In the genomic region with DNA sequence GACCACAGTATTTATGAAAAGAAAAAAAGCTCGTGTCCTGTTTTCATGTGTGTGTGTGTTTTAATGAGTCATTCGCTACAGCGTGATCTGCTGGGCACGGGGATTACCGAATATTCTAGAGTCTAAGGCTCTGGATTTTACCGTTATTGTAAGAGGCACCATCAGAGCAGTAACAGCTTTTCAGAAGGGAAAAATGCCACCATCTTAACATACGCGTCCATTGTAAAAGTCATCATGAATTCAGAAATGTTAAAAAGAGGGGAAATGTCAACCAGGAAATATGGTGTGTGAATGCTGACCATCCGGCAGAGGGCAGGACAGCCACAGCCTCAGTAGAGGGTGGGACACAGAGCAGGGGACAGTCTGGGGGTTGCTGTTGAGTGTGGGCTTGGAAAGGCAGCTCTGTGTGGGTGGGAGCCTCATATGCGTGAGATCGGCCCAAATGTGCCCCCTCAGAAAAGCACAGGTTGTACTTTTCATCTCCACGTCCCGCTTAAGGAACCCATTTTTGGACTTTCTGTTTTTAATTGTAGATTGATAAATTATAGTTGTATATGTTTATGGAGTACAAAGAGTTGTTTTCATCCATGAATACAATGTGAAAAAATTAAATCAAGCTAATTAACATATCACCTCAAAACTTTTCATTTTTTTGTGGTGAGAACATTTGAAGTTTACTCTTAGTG, we compare ENCODE assay signal across 8 cellular contexts.
A peak's percentile ranks its signal among the peaks of the same experiment; 100 is the strongest.
DNase-seq lines count a peak whose midpoint lies in the region; ATAC-seq, FAIRE-seq and TF ChIP-seq lines count a peak whose summit lies in the region.

No MANE protein-coding gene starts in this region.

- WGBS in pancreas, 2 donors = 60 to 67% methylated on average over 13 of the region's 13 CpGs

- no peak overlapping the region for H2AFZ ChIP-seq in endothelial cell of umbilical vein (ENCODE audit: low read depth, low read length)

- H3K4me3 Mint-ChIP-seq in activated CD4-positive, alpha-beta T cell treated with anti-CD3 and anti-CD28 coated beads, Interleukin-2, amount 10 ng/mL, durations not matched to agents 24 days and 14 days = no peak overlapping the region

- no peak overlapping the region for H3K4me3 ChIP-seq in endothelial cell of umbilical vein (replicated peaks in 1 of 3; ENCODE audit: insufficient read depth in 1 of 3, low read depth in 1 of 3, low read length in 3 of 3)
- H3K4me3 ChIP-seq in pancreas = no peak overlapping the region

- no TSS peak for BruUV-seq in endothelial cell of umbilical vein (replicated peaks; lab: Mats Ljungman, UMichigan)

- H3K4me1 ChIP-seq in endothelial cell of umbilical vein (ENCODE audit: control insufficient read depth, extremely low read depth, insufficient read depth, low read length) (no peaks in the 10 kb centered on the region), pancreas (no peaks in the 10 kb centered on the region)

- ATAC-seq in pancreas = peak; percentile 60 to 80 (median 74)
- ATAC-seq in GM19023 (IDR thresholded peaks at IDR 0.05; ENCODE audit: unreplicated experiment) = no peak

- H3K27me3 Mint-ChIP-seq in activated CD4-positive, alpha-beta T cell treated with anti-CD3 and anti-CD28 coated beads, Interleukin-2, amount 10 ng/mL, durations not matched to agents 24 days and 14 days = peaks cover 15% of the 10 kb centered on the region

- no peaks in the 10 kb centered on the region for H3K4me1 Mint-ChIP-seq in activated CD4-positive, alpha-beta T cell treated with anti-CD3 and anti-CD28 coated beads, Interleukin-2, amount 10 ng/mL, durations not matched to agents 24 days and 14 days

- DNase-seq in GM10266 (ENCODE audit: extremely low spot score) = peak; percentile 61
- peak; percentile 53 for DNase-seq in NCI-H82 treated with DMSO at 0.1 percent for 48 hours (lab: John Stamatoyannopoulos, UW; ENCODE audit: unreplicated experiment)
- DNase-seq in endothelial cell of umbilical vein (ENCODE audit: low read depth, low spot score) = peak; percentile 42
- no peak for DNase-seq in pancreas
- DNase-seq in CD1c-positive myeloid dendritic cell (ENCODE audit: extremely low spot score) = no peak
- no peak for DNase-seq in stimulated activated CD4-positive, alpha-beta T cell treated with anti-CD3 and anti-CD28 coated beads, Interleukin-2, amount 100 ng/mL, for 24 hours
- DNase-seq in activated CD4-positive, alpha-beta T cell treated with anti-CD3 and anti-CD28 coated beads, Interleukin-2, amount 10 ng/mL, durations not matched to agents 24 days and 14 days = no peak

- no peaks in the 10 kb centered on the region for H3K9me3 Mint-ChIP-seq in activated CD4-positive, alpha-beta T cell treated with anti-CD3 and anti-CD28 coated beads, Interleukin-2, amount 10 ng/mL, durations not matched to agents 24 days and 14 days

- no peak overlapping the region for H3K27ac Mint-ChIP-seq in activated CD4-positive, alpha-beta T cell treated with anti-CD3 and anti-CD28 coated beads, Interleukin-2, amount 10 ng/mL, durations not matched to agents 24 days and 14 days

- CTCF ChIA-PET in endothelial cell of umbilical vein (lab: Charles Lee) = interaction anchor here (0.7 to 2.9 kb wide), 15 partner anchors 20 to 335 kb away, joined by 3 to 40 read pairs (median 3); no protein-coding TSS in a partner anchor

- H3K9ac ChIP-seq in endothelial cell of umbilical vein (replicated peaks; ENCODE audit: extremely low read depth, insufficient read depth, low read length) = no peak overlapping the region

- no peaks in the 10 kb centered on the region for H3K36me3 Mint-ChIP-seq in activated CD4-positive, alpha-beta T cell treated with anti-CD3 and anti-CD28 coated beads, Interleukin-2, amount 10 ng/mL, durations not matched to agents 24 days and 14 days (ENCODE audit: low read depth)

- H3K27me3 ChIP-seq in endothelial cell of umbilical vein (ENCODE audit: control insufficient read depth in 2 of 2, insufficient read depth in 2 of 2, low read length in 2 of 2) (no peaks in the 10 kb centered on the region), pancreas (no peaks in the 10 kb centered on the region)

- H3K27ac ChIP-seq in endothelial cell of umbilical vein (ENCODE audit: insufficient read depth, low read depth, low read length) (no peak overlapping the region), pancreas (no peak overlapping the region)

- TF ChIP-seq CTCF in GM10266 (IDR thresholded peaks at IDR 0.05; ENCODE audit: control insufficient read depth, insufficient read depth, low read depth, missing control alignments) (peak; percentile 52), endothelial cell of umbilical vein (IDR thresholded peaks at IDR 0.05; ENCODE audit: extremely low read depth in 1 of 2, insufficient read depth in 1 of 2, low read depth in 1 of 2, low read length in 2 of 2) (peak; percentile 50 to 60), pancreas (IDR thresholded peaks at IDR 0.05) (peak in 1 of 4 donors; percentile 21)

- no peaks in the 10 kb centered on the region for H4K20me1 ChIP-seq in endothelial cell of umbilical vein (replicated peaks; ENCODE audit: control insufficient read depth, extremely low read depth, insufficient read depth, low read length)

- POLR2A ChIA-PET in endothelial cell of umbilical vein (lab: Charles Lee) = no interaction called here

- intact Hi-C loops in endothelial cell of umbilical vein (cut with micrococcal nuclease) = loop anchor here (1.0 kb wide), 4 partner anchors 197 to 335 kb away; no protein-coding TSS in a partner anchor
- intact Hi-C loops in pancreas (cut with DNase I) = no loop called here
- intact Hi-C loops in activated CD4-positive, alpha-beta T cell treated with anti-CD3 and anti-CD28 coated beads, Interleukin-2, amount 10 ng/mL, durations not matched to agents 24 days and 14 days (cut with micrococcal nuclease) = no loop called here

- TF ChIP-seq POLR2A in endothelial cell of umbilical vein (IDR thresholded peaks at IDR 0.05; ENCODE audit: low read depth, low read length) = no peak

- H3K4me2 ChIP-seq in endothelial cell of umbilical vein (ENCODE audit: insufficient read depth, low read length) = no peak overlapping the region

- no peaks in the 10 kb centered on the region for H3K36me3 ChIP-seq in endothelial cell of umbilical vein (ENCODE audit: control insufficient read depth in 2 of 2, extremely low read depth in 1 of 2, insufficient read depth in 2 of 2, low read length in 2 of 2)
- no peaks in the 10 kb centered on the region for H3K36me3 ChIP-seq in pancreas

- H3K79me2 ChIP-seq in endothelial cell of umbilical vein (ENCODE audit: control insufficient read depth, insufficient read depth, low read length) = no peaks in the 10 kb centered on the region

- FAIRE-seq in endothelial cell of umbilical vein (lab: Jason Lieb, UNC) = no peak
- no peak for FAIRE-seq in pancreas (lab: Jason Lieb, UNC)

- H3K9me1 ChIP-seq in endothelial cell of umbilical vein (replicated peaks; ENCODE audit: control insufficient read depth, extremely low read depth, insufficient read depth, low read length) = no peaks in the 10 kb centered on the region

- dilution Hi-C loops in endothelial cell of umbilical vein (cut with MboI; ENCODE audit: extremely low pct_ligation_motif_present, low sequenced_read_pairs) = no loop called here

- H3K9me3 ChIP-seq in endothelial cell of umbilical vein (replicated peaks; ENCODE audit: control insufficient read depth, insufficient read depth, low read length) (no peaks in the 10 kb centered on the region), pancreas (no peaks in the 10 kb centered on the region)

TF ChIP-seq in endothelial cell of umbilical vein, 7 proteins besides CTCF, POLR2A, EP300 and RAD21:
- TF ChIP-seq EZH2 (IDR thresholded peaks at IDR 0.05; ENCODE audit: borderline replicate concordance, low read depth, low read length, severe bottlenecking) = no peak
- TF ChIP-seq POLR2AphosphoS5 (IDR thresholded peaks at IDR 0.05; ENCODE audit: insufficient read depth, low read depth, low read length) = no peak
- TF ChIP-seq JUN (IDR thresholded peaks at IDR 0.05; ENCODE audit: borderline replicate concordance, insufficient read depth, insufficient read length, low read depth) = no peak
- TF ChIP-seq, protein P1, sequence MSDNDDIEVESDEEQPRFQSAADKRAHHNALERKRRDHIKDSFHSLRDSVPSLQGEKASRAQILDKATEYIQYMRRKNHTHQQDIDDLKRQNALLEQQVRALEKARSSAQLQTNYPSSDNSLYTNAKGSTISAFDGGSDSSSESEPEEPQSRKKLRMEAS (IDR thresholded peaks at IDR 0.05; ENCODE audit: insufficient read depth, insufficient read length) = no peak
- TF ChIP-seq GATA2 (IDR thresholded peaks at IDR 0.05; ENCODE audit: insufficient read depth, insufficient read length, low read depth, low read length) = no peak
- no peak for TF ChIP-seq FOS (IDR thresholded peaks at IDR 0.05; ENCODE audit: borderline replicate concordance, insufficient read depth, low read length)
- no peak for TF ChIP-seq MYC (IDR thresholded peaks at IDR 0.05; ENCODE audit: low read depth, low read length)

Comparison
In these comparisons a context has a peak if more than half of its experiments do, and no peak if none do; other contexts are left out.
1. DNase-seq: peak in GM10266 (single experiment), NCI-H82 treated with DMSO at 0.1 percent for 48 hours (single experiment) and endothelial cell of umbilical vein (single experiment); none in pancreas (0 of 6), CD1c-positive myeloid dendritic cell (single experiment), stimulated activated CD4-positive, alpha-beta T cell treated with anti-CD3 and anti-CD28 coated beads, Interleukin-2, amount 100 ng/mL, for 24 hours (0 of 2) and activated CD4-positive, alpha-beta T cell treated with anti-CD3 and anti-CD28 coated beads, Interleukin-2, amount 10 ng/mL, durations not matched to agents 24 days and 14 days (single experiment).